In genomic region chrX:136794080-136794479, GRCh38 we compare ENCODE assay signal across 21 cellular contexts. TPM values are rescaled to one million over a fixed set of nuclear protein-coding genes. Genes with fewer than 3 reads are reported as not detected.
DNase-seq lines count a peak whose midpoint lies in the region; ATAC-seq, FAIRE-seq and TF ChIP-seq lines count a peak whose summit lies in the region.
"Had no signal": no experiment of that assay in that cellular context is flagged by ENCODE, and none has a peak within 500 bp of the region (broad histone marks: within the 10 kb centered on the region; RNA-seq: fewer than 3 reads in every experiment).

No MANE protein-coding gene starts in this region.

- H3K9ac ChIP-seq in HUES48 (ENCODE audit: low read depth, low read length) (no peak overlapping the region), mesendoderm (ENCODE audit: low read length) (no peak overlapping the region)
- H3K9ac ChIP-seq: BLaER1 had no signal

- H2BK5ac ChIP-seq in mesendoderm (ENCODE audit: low read length), result no peak overlapping the region

- H3K79me2 ChIP-seq in mesendoderm (ENCODE audit: control insufficient read depth, insufficient read depth, low read length), result no peaks in the 10 kb centered on the region

- H2BK120ac ChIP-seq in mesendoderm (ENCODE audit: low read depth, low read length), result no peak overlapping the region

- no peak for ATAC-seq in GM19023 (IDR thresholded peaks at IDR 0.05; ENCODE audit: unreplicated experiment)
- ATAC-seq in pancreas, result no peak
- ATAC-seq: T-cell had no signal

- DNase-seq in COR-L47 (lab: John Stamatoyannopoulos, UW) (peak; percentile 56), NCI-H2029 (lab: John Stamatoyannopoulos, UW) (peak; percentile 4), NCI-H748 treated with DMSO at 0.1 percent for 48 hours (lab: John Stamatoyannopoulos, UW) (peak; percentile 12), mesendoderm (no peak), pancreas (no peak), AML-193 (lab: John Stamatoyannopoulos, UW) (no peak)
- DNase-seq: Calu3; CD4-positive, alpha-beta memory T cell; DMS79 treated with DMSO at 0.1 percent for 48 hours; HCEC 1CT; MM.1S; NCI-H187 treated with DMSO at 0.1 percent for 48 hours; NCI-H524; NK-92 treated with Interleukin-12 subunit alpha and Interleukin-12 subunit beta, amount 100 ng/mL, for 24 hours; SHP77; T-cell; T-helper 9 cell had no signal

- no peak for FAIRE-seq in pancreas (lab: Jason Lieb, UNC)

- no peak overlapping the region for H3K56ac ChIP-seq in mesendoderm (ENCODE audit: low read length)

- H3K4ac ChIP-seq in mesendoderm (ENCODE audit: low read depth, low read length), result no peak overlapping the region

- no peak for TF ChIP-seq CTCF in pancreas (IDR thresholded peaks at IDR 0.05)

- H3K4me1 ChIP-seq in HUES48 (ENCODE audit: control insufficient read depth, insufficient read depth, low read length) (peaks cover 24% of the 10 kb centered on the region), mesendoderm (ENCODE audit: control insufficient read depth, low read depth, low read length) (no peaks in the 10 kb centered on the region), pancreas (no peaks in the 10 kb centered on the region)
- H3K4me1 ChIP-seq: BLaER1 had no signal

- no peak overlapping the region for H3K23ac ChIP-seq in mesendoderm (ENCODE audit: low read length)

- no peak overlapping the region for H4K5ac ChIP-seq in mesendoderm (ENCODE audit: low read length)

- no peak overlapping the region for H4K8ac ChIP-seq in mesendoderm (ENCODE audit: low read depth, low read length)

- H3K36me3 ChIP-seq in HUES48 (ENCODE audit: control insufficient read depth, insufficient read depth, low read length) (no peaks in the 10 kb centered on the region), mesendoderm (ENCODE audit: control insufficient read depth, insufficient read depth, low read length) (no peaks in the 10 kb centered on the region), pancreas (no peaks in the 10 kb centered on the region)
- H3K36me3 ChIP-seq: BLaER1 had no signal

- H3K4me3 ChIP-seq in HUES48 (ENCODE audit: low read depth, low read length) (0 out of 2 replicates have a peak overlapping the region, but pooled peaks have one; percentile 4), mesendoderm (ENCODE audit: low read length) (no peak overlapping the region), pancreas (no peak overlapping the region)
- H3K4me3 ChIP-seq: BLaER1, SK-N-MC had no signal

- H3K9me3 ChIP-seq in HUES48 (ENCODE audit: control insufficient read depth, insufficient read depth, low read length), result peaks cover 3% of the 10 kb centered on the region; the same call in 1 of the 2 replicates
- no peaks in the 10 kb centered on the region for H3K9me3 ChIP-seq in pancreas

- H3K4me2 ChIP-seq in mesendoderm (ENCODE audit: low read length), result no peak overlapping the region
- H3K4me2 ChIP-seq: BLaER1 had no signal

- H3K27me3 ChIP-seq in HUES48 (ENCODE audit: control insufficient read depth, insufficient read depth, low read length) (no peaks in the 10 kb centered on the region), mesendoderm (ENCODE audit: insufficient read depth, low read length, poor library complexity) (no peaks in the 10 kb centered on the region), pancreas (no peaks in the 10 kb centered on the region)

- H3K18ac ChIP-seq in mesendoderm (ENCODE audit: low read length), result no peak overlapping the region

- H3K27ac ChIP-seq in HUES48 (ENCODE audit: low read depth, low read length) (no peak overlapping the region), mesendoderm (ENCODE audit: low read depth, low read length) (no peak overlapping the region), pancreas (no peak overlapping the region)
- H3K27ac ChIP-seq: BLaER1, SK-N-MC had no signal

- no peaks in the 10 kb centered on the region for H3K79me1 ChIP-seq in mesendoderm (ENCODE audit: low read length)

- WGBS in mesendoderm (ENCODE audit: extremely low coverage, insufficient coverage, low lambda C conversion rate), result no CpG with 5 or more reads among the region's 1 CpG
- WGBS in pancreas, 2 donors, result 31 to 36% methylated on average over 1 of the region's 1 CpG

- no peak overlapping the region for H2AK5ac ChIP-seq in mesendoderm (ENCODE audit: low read length)

- H2BK15ac ChIP-seq in mesendoderm (replicated peaks; ENCODE audit: low read depth), result no peak overlapping the region

- intact Hi-C loops in pancreas (cut with DNase I), result no loop called here

RNA-seq across cellular contexts. Expression of gene ARHGEF6, which starts 13.3 kb away (rescaled TPM):
- 1.0 TPM for polyA plus RNA-seq in mesendoderm (2013, experiment 1 of 2)
- 1.1 TPM for polyA plus RNA-seq in mesendoderm (2013, experiment 2 of 2)
- 1 to 10 TPM; 1.2 to 6.2 (median 2.7) TPM for total RNA-seq in pancreas
- polyA plus RNA-seq in pancreas, result 1 to 10 TPM; 1.2 to 1.9 TPM

Comparison
In these comparisons a context has a peak if more than half of its experiments do, and no peak if none do; other contexts are left out.
1. DNase-seq: peak in COR-L47 (single experiment), NCI-H2029 (single experiment) and NCI-H748 treated with DMSO at 0.1 percent for 48 hours (single experiment); none in mesendoderm (single experiment), pancreas (0 of 6) and AML-193 (0 of 2).